ENCODE assay signal across 11 cellular contexts in genomic region chr10:117544729-117545140, GRCh38. TPM values are rescaled to one million over a fixed set of nuclear protein-coding genes. Genes with fewer than 3 reads are reported as not detected.
DNase-seq lines count a peak whose midpoint lies in the region; ATAC-seq and TF ChIP-seq lines count a peak whose summit lies in the region.
"Had no signal": no experiment of that assay in that cellular context is flagged by ENCODE, and none has a peak within 500 bp of the region (broad histone marks: within the 10 kb centered on the region; RNA-seq: fewer than 3 reads in every experiment).

No MANE protein-coding gene starts in this region.

- no peak overlapping the region for H3K27ac ChIP-seq in HUES48 (ENCODE audit: low read depth, low read length)
- H3K27ac ChIP-seq in endodermal cell (ENCODE audit: low read depth, low read length) = no peak overlapping the region

- H3K36me3 Mint-ChIP-seq in endodermal cell (ENCODE audit: low read depth) (no peaks in the 10 kb centered on the region), neural crest cell (ENCODE audit: low read depth) (peaks cover 2% of the 10 kb centered on the region)
- H3K36me3 Mint-ChIP-seq: naive B cell had no signal

- peak overlapping the region; percentile 45 for H3K4me3 Mint-ChIP-seq in endodermal cell
- peak overlapping the region; percentile 80 for H3K4me3 Mint-ChIP-seq in neural crest cell

- no peak for TF ChIP-seq POLR2A in erythroblast (IDR thresholded peaks at IDR 0.05; ENCODE audit: low read length)

- H3K4me1 ChIP-seq in HUES48 (ENCODE audit: control insufficient read depth, insufficient read depth, low read length) (peaks cover 36% of the 10 kb centered on the region), endodermal cell (ENCODE audit: control insufficient read depth, insufficient read depth, low read length) (no peaks in the 10 kb centered on the region)

- H3K27me3 ChIP-seq in HUES48 (ENCODE audit: control insufficient read depth, insufficient read depth, low read length) (peaks cover 100% of the 10 kb centered on the region), endodermal cell (ENCODE audit: control insufficient read depth, insufficient read depth, low read length, poor library complexity, severe bottlenecking) (peaks cover 100% of the 10 kb centered on the region)

- no peaks in the 10 kb centered on the region for H3K36me3 ChIP-seq in HUES48 (ENCODE audit: control insufficient read depth, insufficient read depth, low read length)
- no peaks in the 10 kb centered on the region for H3K36me3 ChIP-seq in endodermal cell (ENCODE audit: control insufficient read depth, insufficient read depth, low read length)

- TF ChIP-seq CTCF in AG09309 (IDR thresholded peaks at IDR 0.05; ENCODE audit: control insufficient read depth, insufficient read depth, low read depth, low read length, missing control alignments) = no peak
- no peak for TF ChIP-seq CTCF in endodermal cell (conservative IDR thresholded peaks at IDR 0.05)
- TF ChIP-seq CTCF in neural crest cell (conservative IDR thresholded peaks at IDR 0.05) = no peak

- H3K9ac ChIP-seq in HUES48 (ENCODE audit: low read depth, low read length) (no peak overlapping the region), endodermal cell (ENCODE audit: extremely low read depth, low read length, poor library complexity, severe bottlenecking) (no peak overlapping the region)

- no peak for DNase-seq in AG09309 (ENCODE audit: low read depth)
- peak; percentile 72 for DNase-seq in endodermal cell
- no peak for DNase-seq in neural crest cell (ENCODE audit: low read depth, low spot score)
- DNase-seq in erythroblast (lab: John Stamatoyannopoulos, UW) = no peak
- DNase-seq in activated CD4-positive, alpha-beta T cell treated with anti-CD3 and anti-CD28 coated beads for 48 hours = no peak
- DNase-seq in HuH-7 (ENCODE audit: low spot score) = no peak
- DNase-seq: DMS79, naive B cell, NCI-H510A had no signal

- H3K9me3 Mint-ChIP-seq in endodermal cell (no peaks in the 10 kb centered on the region), neural crest cell (no peaks in the 10 kb centered on the region)

- H3K27me3 Mint-ChIP-seq in endodermal cell (ENCODE audit: insufficient read depth) (peaks cover 97% of the 10 kb centered on the region), neural crest cell (ENCODE audit: low read depth) (peaks cover 100% of the 10 kb centered on the region)

- no peak for ATAC-seq in GM19397 (IDR thresholded peaks at IDR 0.05; ENCODE audit: unreplicated experiment)

- peak overlapping the region; percentile 34 for H3K4me3 ChIP-seq in AG09309 (ENCODE audit: control insufficient read depth, low read depth, low read length)
- peak overlapping the region; percentile 39 for H3K4me3 ChIP-seq in HUES48 (ENCODE audit: low read depth, low read length)
- H3K4me3 ChIP-seq in endodermal cell (ENCODE audit: low read length) = no peak overlapping the region

- H3K4me1 Mint-ChIP-seq in endodermal cell (peaks cover 24% of the 10 kb centered on the region), neural crest cell (peaks cover 36% of the 10 kb centered on the region)

- 0 to 1% methylated on average over 17 to 28 of the region's 28 CpGs for WGBS in endodermal cell (ENCODE audit: insufficient coverage in 1 of 2, insufficient read length in 1 of 2), 2 experiments

- H3K9me3 ChIP-seq in HUES48 (ENCODE audit: control insufficient read depth, insufficient read depth, low read length) = no peaks in the 10 kb centered on the region
- no peaks in the 10 kb centered on the region for H3K9me3 ChIP-seq in endodermal cell (ENCODE audit: control insufficient read depth, low read length)

- H3K27ac Mint-ChIP-seq in endodermal cell (no peak overlapping the region), neural crest cell (ENCODE audit: unreplicated experiment) (no peak overlapping the region)

RNA-seq across cellular contexts. Expression of gene EMX2, which starts 2.2 kb away (rescaled TPM):
- total RNA-seq in endodermal cell (under 1 TPM in 1 of 2 donors, not detected in 1; 0.18 TPM), neural crest cell (1.0 and 1.1 TPM in 2 replicates)
- polyA plus RNA-seq in endodermal cell (2013, experiment 1 of 2) = 3.8 TPM
- polyA plus RNA-seq in endodermal cell (2013, experiment 2 of 2) = 4.6 TPM
